ENCODE assay signal across 12 cellular contexts in the genomic region with DNA sequence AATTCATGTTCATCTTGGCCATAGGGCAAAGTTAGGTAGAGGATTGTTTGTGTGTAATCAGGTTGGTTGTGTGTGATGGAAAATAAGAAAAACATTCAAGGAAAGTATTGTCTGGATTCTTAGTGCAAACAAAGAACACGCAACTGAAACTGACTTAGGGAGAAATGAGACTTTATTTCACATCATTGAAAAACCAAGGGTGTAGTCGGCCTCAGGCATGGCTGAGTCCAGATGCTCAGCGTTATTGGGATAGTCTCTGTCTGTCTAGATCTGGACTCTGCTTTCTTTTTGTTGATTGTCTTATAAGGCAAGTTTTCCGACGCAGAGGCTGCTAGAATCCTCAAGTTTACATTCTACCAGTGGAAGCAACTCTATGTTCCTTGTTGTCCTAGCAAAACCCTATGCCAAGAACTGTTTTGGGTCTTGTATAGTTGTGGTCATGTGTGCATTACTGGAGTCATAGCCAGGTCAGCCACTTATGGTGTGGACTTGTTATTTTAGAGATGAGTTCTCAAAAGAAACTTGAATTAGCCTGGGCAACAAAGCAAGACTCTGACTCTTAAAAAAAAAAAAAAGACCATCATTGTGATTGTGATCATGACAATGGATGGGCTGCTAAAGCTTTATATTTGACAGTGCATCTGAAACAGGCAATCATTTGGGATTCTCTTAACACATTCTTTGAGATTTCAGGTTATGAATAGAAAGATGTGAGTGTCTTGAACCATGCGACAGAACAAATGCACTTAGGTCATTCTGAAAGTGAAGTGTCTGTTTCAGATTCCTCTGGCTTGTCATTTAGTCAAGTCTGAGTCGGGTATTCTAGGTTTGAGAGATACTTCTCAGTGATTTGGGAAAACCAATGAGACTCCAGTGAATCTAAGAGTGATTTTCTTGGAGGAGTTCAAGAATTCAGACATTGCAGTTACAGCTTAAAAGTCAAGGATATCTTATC.
DNase-seq lines count a peak whose midpoint lies in the region; ATAC-seq and TF ChIP-seq lines count a peak whose summit lies in the region.
"Had no signal": no experiment of that assay in that cellular context is flagged by ENCODE, and none has a peak within 500 bp of the region (broad histone marks: within the 10 kb centered on the region; RNA-seq: fewer than 3 reads in every experiment).

No MANE protein-coding gene starts in this region.

- H2AFZ ChIP-seq in trophoblast cell (ENCODE audit: insufficient read depth, low read length, poor library complexity) (no peak overlapping the region), SK-N-SH (ENCODE audit: low read depth) (no peak overlapping the region)

- no peak overlapping the region for H4K8ac ChIP-seq in trophoblast cell (ENCODE audit: low read depth, low read length)

- no peaks in the 10 kb centered on the region for H3K9me3 ChIP-seq in trophoblast cell (ENCODE audit: insufficient read depth, low read depth, low read length)
- H3K9me3 ChIP-seq in SK-N-SH, result no peaks in the 10 kb centered on the region
- H3K9me3 ChIP-seq: upper lobe of left lung had no signal

- no peak overlapping the region for H4K12ac ChIP-seq in trophoblast cell (ENCODE audit: low read depth, low read length)

- H3K4me1 ChIP-seq in trophoblast cell (ENCODE audit: control insufficient read depth in 1 of 2, insufficient read depth in 2 of 2, low read length in 2 of 2), result no peaks in the 10 kb centered on the region
- H3K4me1 ChIP-seq in SK-N-SH (ENCODE audit: control insufficient read depth in 1 of 2, insufficient read depth in 2 of 2, low read depth in 1 of 2, low read length in 1 of 2), result peaks cover 0 to 20% of the 10 kb centered on the region in 2 experiments; a peak in 2 of 4 replicates

- no peak overlapping the region for H2BK5ac ChIP-seq in trophoblast cell (ENCODE audit: low read depth, low read length, poor library complexity)

- no peak overlapping the region for H3K4ac ChIP-seq in trophoblast cell (ENCODE audit: low read depth, low read length)

- no peak overlapping the region for H2AK5ac ChIP-seq in trophoblast cell (ENCODE audit: low read length)

- H3K36me3 ChIP-seq in trophoblast cell (ENCODE audit: control insufficient read depth in 1 of 2, insufficient read depth in 2 of 2, low read length in 2 of 2) (no peaks in the 10 kb centered on the region), SK-N-SH (replicated peaks in 1 of 2; ENCODE audit: control insufficient read depth in 1 of 2, insufficient read depth in 2 of 2, low read length in 1 of 2) (peaks cover 0 to 9% of the 10 kb centered on the region in 2 experiments)
- H3K36me3 ChIP-seq: upper lobe of left lung had no signal

- POLR2A ChIA-PET in SK-N-SH (lab: Yijun Ruan, JAX), result no interaction called here

- peak; percentile 59 for ATAC-seq in GM19328 (IDR thresholded peaks at IDR 0.05; ENCODE audit: unreplicated experiment)
- ATAC-seq in HG02642 (IDR thresholded peaks at IDR 0.05; ENCODE audit: poor library complexity, unreplicated experiment), result peak; percentile 67
- peak; percentile 84 for ATAC-seq in HG03460 (IDR thresholded peaks at IDR 0.05; ENCODE audit: unreplicated experiment)
- ATAC-seq: K562 had no signal

- in situ Hi-C loops in GM13976 (cut with MboI; ENCODE audit: low sequenced_read_pairs, unreplicated experiment), result no loop called here

- H3K4me3 ChIP-seq in trophoblast cell (ENCODE audit: low read depth, low read length) (no peak overlapping the region), SK-N-SH (ENCODE audit: low read depth in 2 of 2, low read length in 1 of 2) (no peak overlapping the region)
- H3K4me3 ChIP-seq: K562, upper lobe of left lung had no signal

- H3K79me2 ChIP-seq in trophoblast cell (ENCODE audit: control insufficient read depth, insufficient read depth, low read length, poor library complexity) (no peaks in the 10 kb centered on the region), SK-N-SH (ENCODE audit: insufficient read depth) (no peaks in the 10 kb centered on the region)

- DNase-seq in GM13976 (ENCODE audit: low spot score) (peak; percentile 44), DMS114 treated with DMSO at 0.1 percent for 48 hours (lab: John Stamatoyannopoulos, UW; ENCODE audit: unreplicated experiment) (no peak), trophoblast cell (no peak), NCI-H524 (lab: John Stamatoyannopoulos, UW) (no peak), SK-N-SH (no peak)
- DNase-seq: H7, NCI-H1694, upper lobe of left lung had no signal

- H3K9ac ChIP-seq in trophoblast cell (ENCODE audit: low read length) (no peak overlapping the region), SK-N-SH (no peak overlapping the region)

- H2BK12ac ChIP-seq in trophoblast cell (ENCODE audit: low read length), result no peak overlapping the region

- H4K20me1 ChIP-seq in SK-N-SH (ENCODE audit: insufficient read depth), result no peaks in the 10 kb centered on the region

- H3K14ac ChIP-seq in trophoblast cell (ENCODE audit: low read length), result no peak overlapping the region

- no peaks in the 10 kb centered on the region for H3K27me3 ChIP-seq in trophoblast cell (ENCODE audit: insufficient read depth, low read length)
- no peaks in the 10 kb centered on the region for H3K27me3 ChIP-seq in SK-N-SH (ENCODE audit: insufficient read depth)
- H3K27me3 ChIP-seq: upper lobe of left lung had no signal

- TF ChIP-seq RAD21 in SK-N-SH (IDR thresholded peaks at IDR 0.05; ENCODE audit: low read length), result no peak

- WGBS in trophoblast cell (ENCODE audit: extremely low coverage, insufficient coverage, insufficient read length), result no CpG with 5 or more reads among the region's 7 CpGs
- WGBS in SK-N-SH (ENCODE audit: low lambda C conversion rate), result 72% methylated on average over 7 of the region's 7 CpGs

- no peaks in the 10 kb centered on the region for H3K9me2 ChIP-seq in SK-N-SH

- H2BK120ac ChIP-seq in trophoblast cell (ENCODE audit: insufficient read depth, low read length, poor library complexity), result no peak overlapping the region

- no peak overlapping the region for H3K23ac ChIP-seq in trophoblast cell (ENCODE audit: low read length)

- H3K27ac ChIP-seq in trophoblast cell (ENCODE audit: low read depth, low read length) (no peak overlapping the region), SK-N-SH (ENCODE audit: low read depth in 2 of 2, low read length in 1 of 2) (no peak overlapping the region)
- H3K27ac ChIP-seq: upper lobe of left lung had no signal

- H3K18ac ChIP-seq in trophoblast cell (ENCODE audit: low read length), result no peak overlapping the region

- peaks cover 4% of the 10 kb centered on the region for H3F3A ChIP-seq in SK-N-SH (replicated peaks; ENCODE audit: insufficient read depth)

- CTCF ChIA-PET in SK-N-SH (lab: Yijun Ruan, JAX), result interaction anchor here (0.8 to 4.2 kb wide), 3 partner anchors 18 to 261 kb away, joined by 3 to 18 read pairs (median 3); a partner anchor contains a TSS

- no peak for TF ChIP-seq CTCF in GM13976 (IDR thresholded peaks at IDR 0.05; ENCODE audit: borderline replicate concordance, control extremely low read depth, extremely low read depth, insufficient read depth, missing control alignments)
- TF ChIP-seq CTCF in SK-N-SH (IDR thresholded peaks at IDR 0.05), result no peak

- no peak overlapping the region for H4K91ac ChIP-seq in trophoblast cell (ENCODE audit: low read depth, low read length)

- no peaks in the 10 kb centered on the region for H3K79me1 ChIP-seq in trophoblast cell (ENCODE audit: low read length)

- no peak overlapping the region for H3K4me2 ChIP-seq in trophoblast cell (ENCODE audit: low read length)
- no peak overlapping the region for H3K4me2 ChIP-seq in SK-N-SH

- TF ChIP-seq EP300 in SK-N-SH (IDR thresholded peaks at IDR 0.05; ENCODE audit: borderline replicate concordance in 1 of 2, low read depth in 1 of 2, low read length in 1 of 2), result no peak

TF ChIP-seq in SK-N-SH, 30 proteins besides CTCF, POLR2A, EP300 and RAD21:
- TF ChIP-seq TAF1 (IDR thresholded peaks at IDR 0.05; ENCODE audit: borderline replicate concordance, low read depth, low read length), result no peak
- no peak for TF ChIP-seq EZH2phosphoT487 (IDR thresholded peaks at IDR 0.05; ENCODE audit: borderline replicate concordance, low read depth)
- no peak for TF ChIP-seq SMC3 (IDR thresholded peaks at IDR 0.05; ENCODE audit: low read depth, low read length)
